ENCODE assay signal across 23 cellular contexts in the genomic region with DNA sequence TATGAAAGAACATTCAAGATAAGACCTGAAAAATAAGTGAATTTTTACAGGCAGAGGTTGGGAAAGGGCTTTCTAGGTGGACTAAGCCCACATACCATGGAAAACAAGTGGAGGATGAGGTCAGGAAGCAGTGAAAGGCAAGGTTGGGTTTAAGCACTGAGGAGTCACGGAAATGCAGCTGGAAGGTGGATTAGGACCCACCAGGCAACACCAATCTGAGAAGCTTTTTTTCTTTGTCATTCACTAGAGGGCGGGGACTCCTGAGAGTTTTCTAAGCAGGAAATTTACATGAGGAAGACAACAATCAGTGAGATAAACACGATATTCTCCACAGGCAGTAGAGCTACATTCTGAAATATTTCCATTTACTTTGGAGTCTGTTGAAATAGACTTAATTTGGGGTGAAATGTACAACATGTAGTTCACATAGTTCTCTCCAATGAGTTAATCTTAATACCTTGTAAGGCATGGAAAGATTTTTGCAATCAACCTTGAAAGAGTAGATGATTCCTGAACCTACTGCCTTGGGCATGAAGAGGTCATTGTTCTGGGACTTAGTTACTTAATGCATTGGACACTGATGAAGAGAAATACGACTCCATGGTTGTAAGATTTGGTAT. TPM values are rescaled to one million over a fixed set of nuclear protein-coding genes. Genes with fewer than 3 reads are reported as not detected.
"Had no signal": no experiment of that assay in that cellular context is flagged by ENCODE, and none has a peak within 500 bp of the region (broad histone marks: within the 10 kb centered on the region; RNA-seq: fewer than 3 reads in every experiment).

No MANE protein-coding gene starts in this region.

- DNase-seq: activated CD4-positive, alpha-beta T cell treated with anti-CD3 and anti-CD28 coated beads, Interleukin-2, amount 10 ng/mL, durations not matched to agents 24 days and 14 days; activated CD8-positive, alpha-beta T cell treated with anti-CD3 and anti-CD28 coated beads, Interleukin-2, amount 10 ng/mL, durations not matched to agents 7 days and 5 days; activated gamma-delta T cell; activated naive CD4-positive, alpha-beta T cell treated with anti-CD3 and anti-CD28 coated beads, Interleukin-2, amount 50 U/mL, for 16 hours; activated naive CD8-positive, alpha-beta T cell treated with anti-CD3 and anti-CD28 coated beads, Interleukin-2, amount 50 U/mL, for 24 hours; aorta; glutamatergic neuron; kidney; lower lobe of right lung; naive B cell; nucleus accumbens; right lobe of liver; stimulated activated CD4-positive, alpha-beta T cell treated with anti-CD3 and anti-CD28 coated beads, Interleukin-1b, Interleukin-23, amount 100 ng/mL, for 48 hours; stimulated activated naive CD8-positive, alpha-beta T cell treated with anti-CD3 and anti-CD28 coated beads, Interleukin-15, amount 100 ng/mL, for 72 hours; uterus had no signal

- H3K79me2 ChIP-seq: hepatocyte had no signal

- H3K4me2 ChIP-seq: hepatocyte had no signal

- H3K9me3 ChIP-seq: lower lobe of right lung, right lobe of liver, suprapubic skin, tibial nerve, uterus had no signal

- H3K4me1 Mint-ChIP-seq: naive B cell; stimulated activated effector memory CD8-positive, alpha-beta T cell treated with anti-CD3 and anti-CD28 coated beads, Interleukin-12 subunit alpha, Interleukin-12 subunit beta, amount 100 ng/mL, for 72 hours had no signal

- H3K9me3 Mint-ChIP-seq: activated CD4-positive, alpha-beta T cell treated with anti-CD3 and anti-CD28 coated beads, Interleukin-2, amount 10 ng/mL, durations not matched to agents 24 days and 14 days; activated naive CD8-positive, alpha-beta T cell treated with anti-CD3 and anti-CD28 coated beads, Interleukin-2, amount 50 U/mL, for 24 hours; activated T-helper 1 cell treated with anti-CD3 and anti-CD28 coated beads, Interleukin-12 subunit alpha, Interleukin-12 subunit beta, Interleukin-2, Interleukin-4 antibody, amounts not matched to agents 30 ng/mL and 10 ng/mL and 1 ng/mL, durations not matched to agents 14 hours and 24 hours and 36 hours; stimulated activated effector memory CD8-positive, alpha-beta T cell treated with anti-CD3 and anti-CD28 coated beads, Interleukin-12 subunit alpha, Interleukin-12 subunit beta, amount 100 ng/mL, for 72 hours; stimulated activated naive CD8-positive, alpha-beta T cell treated with anti-CD3 and anti-CD28 coated beads, Interleukin-15, amount 100 ng/mL, for 72 hours had no signal

- H3K4me3 Mint-ChIP-seq: activated CD4-positive, alpha-beta T cell treated with anti-CD3 and anti-CD28 coated beads, Interleukin-2, amount 10 ng/mL, durations not matched to agents 24 days and 14 days; activated CD8-positive, alpha-beta T cell treated with anti-CD3 and anti-CD28 coated beads, Interleukin-2, amount 10 ng/mL, durations not matched to agents 7 days and 5 days; activated naive CD8-positive, alpha-beta T cell treated with anti-CD3 and anti-CD28 coated beads, Interleukin-2, amount 50 U/mL, for 24 hours; activated T-helper 1 cell treated with anti-CD3 and anti-CD28 coated beads, Interleukin-12 subunit alpha, Interleukin-12 subunit beta, Interleukin-2, Interleukin-4 antibody, amounts not matched to agents 30 ng/mL and 10 ng/mL and 1 ng/mL, durations not matched to agents 14 hours and 24 hours and 36 hours; brain; naive B cell; stimulated activated effector memory CD8-positive, alpha-beta T cell treated with anti-CD3 and anti-CD28 coated beads, Interleukin-12 subunit alpha, Interleukin-12 subunit beta, amount 100 ng/mL, for 72 hours; stimulated activated naive CD8-positive, alpha-beta T cell treated with anti-CD3 and anti-CD28 coated beads, Interleukin-15, amount 100 ng/mL, for 72 hours had no signal

- H2AFZ ChIP-seq: hepatocyte had no signal

- H3K27me3 Mint-ChIP-seq: brain had no signal

- H3K27ac ChIP-seq: hepatocyte, lower lobe of right lung, right lobe of liver, skin epidermis, suprapubic skin, tibial nerve, uterus had no signal

- H3K27me3 ChIP-seq: hepatocyte, right lobe of liver, suprapubic skin, tibial nerve, uterus had no signal

- H3K36me3 Mint-ChIP-seq: brain; naive B cell; stimulated activated effector memory CD8-positive, alpha-beta T cell treated with anti-CD3 and anti-CD28 coated beads, Interleukin-12 subunit alpha, Interleukin-12 subunit beta, amount 100 ng/mL, for 72 hours had no signal

- H3K27ac Mint-ChIP-seq: activated CD4-positive, alpha-beta T cell treated with anti-CD3 and anti-CD28 coated beads, Interleukin-2, amount 10 ng/mL, durations not matched to agents 24 days and 14 days; activated CD8-positive, alpha-beta T cell treated with anti-CD3 and anti-CD28 coated beads, Interleukin-2, amount 10 ng/mL, durations not matched to agents 7 days and 5 days; activated naive CD8-positive, alpha-beta T cell treated with anti-CD3 and anti-CD28 coated beads, Interleukin-2, amount 50 U/mL, for 24 hours; activated T-helper 1 cell treated with anti-CD3 and anti-CD28 coated beads, Interleukin-12 subunit alpha, Interleukin-12 subunit beta, Interleukin-2, Interleukin-4 antibody, amounts not matched to agents 30 ng/mL and 10 ng/mL and 1 ng/mL, durations not matched to agents 14 hours and 24 hours and 36 hours; brain; stimulated activated effector memory CD8-positive, alpha-beta T cell treated with anti-CD3 and anti-CD28 coated beads, Interleukin-12 subunit alpha, Interleukin-12 subunit beta, amount 100 ng/mL, for 72 hours; stimulated activated naive CD8-positive, alpha-beta T cell treated with anti-CD3 and anti-CD28 coated beads, Interleukin-15, amount 100 ng/mL, for 72 hours had no signal

- H3K36me3 ChIP-seq: lower lobe of right lung, right lobe of liver, suprapubic skin, uterus had no signal

- H3K4me3 ChIP-seq: hepatocyte, lower lobe of right lung, right lobe of liver, skin epidermis, suprapubic skin, tibial nerve, uterus had no signal

- H3K4me1 ChIP-seq: lower lobe of right lung, uterus had no signal

RNA-seq across cellular contexts. Expression of a gene that starts 40.7 kb away (rescaled TPM):
- total RNA-seq: activated CD4-positive, alpha-beta T cell treated with anti-CD3 and anti-CD28 coated beads, Interleukin-2, amount 10 ng/mL, durations not matched to agents 24 days and 14 days; activated CD8-positive, alpha-beta T cell treated with anti-CD3 and anti-CD28 coated beads, Interleukin-2, amount 10 ng/mL, durations not matched to agents 7 days and 5 days; activated T-helper 1 cell treated with anti-CD3 and anti-CD28 coated beads, Interleukin-12 subunit alpha, Interleukin-12 subunit beta, Interleukin-2, Interleukin-4 antibody, amounts not matched to agents 30 ng/mL and 10 ng/mL and 1 ng/mL, durations not matched to agents 14 hours and 24 hours and 36 hours; kidney; right lobe of liver; T-helper 2 cell treated with Interferon-gamma antibody and Interleukin-4, amounts not matched to agents 100 ng/mL and 5 ng/mL, for 36 hours had no signal
